12 cellular contexts compared by ENCODE assay signal in the genomic region with DNA sequence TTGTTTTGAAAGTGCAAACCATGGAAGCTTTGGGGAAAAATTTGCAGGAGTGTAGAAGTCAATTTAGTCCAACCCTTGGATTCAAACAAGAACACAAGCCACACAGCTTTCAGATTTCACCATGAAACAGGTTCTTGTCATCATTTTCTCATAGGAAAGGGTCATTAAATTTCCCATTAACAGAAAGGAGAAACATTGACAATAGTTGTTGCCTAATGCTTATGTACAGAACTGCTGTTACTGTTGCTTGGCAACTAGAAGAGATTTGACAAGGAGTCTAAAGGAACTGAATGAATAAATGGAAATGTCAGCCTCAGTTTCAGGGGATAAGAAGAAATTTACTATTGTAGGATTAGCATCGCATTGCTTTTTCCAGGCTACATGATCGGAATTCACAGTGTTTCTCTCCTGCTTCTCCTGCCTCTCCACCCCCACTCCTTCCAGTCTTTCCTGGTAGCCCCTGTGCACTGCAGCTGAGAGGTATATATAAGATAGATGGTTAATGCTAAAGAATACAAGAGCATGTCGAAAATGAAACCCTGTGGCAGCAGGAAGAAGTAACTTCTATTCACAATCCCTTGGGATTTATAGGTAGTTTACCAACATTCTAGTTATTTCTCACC.
DNase-seq lines count a peak whose midpoint lies in the region; ATAC-seq and TF ChIP-seq lines count a peak whose summit lies in the region.
"Had no signal": no experiment of that assay in that cellular context is flagged by ENCODE, and none has a peak within 500 bp of the region (broad histone marks: within the 10 kb centered on the region; RNA-seq: fewer than 3 reads in every experiment).

No MANE protein-coding gene starts in this region.

- no peak for ATAC-seq in stimulated activated effector memory CD8-positive, alpha-beta T cell treated with anti-CD3 and anti-CD28 coated beads, Interleukin-12 subunit alpha, Interleukin-12 subunit beta, amount 100 ng/mL, for 72 hours
- ATAC-seq: gastroesophageal sphincter had no signal

- H3K27me3 ChIP-seq in adipocyte (replicated peaks; ENCODE audit: control insufficient read depth, insufficient read depth, low read length), result no peaks in the 10 kb centered on the region
- H3K27me3 ChIP-seq in hepatocyte, result no peaks in the 10 kb centered on the region
- no peaks in the 10 kb centered on the region for H3K27me3 ChIP-seq in stomach
- H3K27me3 ChIP-seq: ascending aorta, gastroesophageal sphincter had no signal

- no peak overlapping the region for H3K27ac Mint-ChIP-seq in stimulated activated effector memory CD8-positive, alpha-beta T cell treated with anti-CD3 and anti-CD28 coated beads, Interleukin-12 subunit alpha, Interleukin-12 subunit beta, amount 100 ng/mL, for 72 hours

- peaks cover 79% of the 10 kb centered on the region for H3K79me2 ChIP-seq in hepatocyte

- no peaks in the 10 kb centered on the region for H3K4me1 Mint-ChIP-seq in stimulated activated effector memory CD8-positive, alpha-beta T cell treated with anti-CD3 and anti-CD28 coated beads, Interleukin-12 subunit alpha, Interleukin-12 subunit beta, amount 100 ng/mL, for 72 hours

- H3K4me1 ChIP-seq in adipocyte (ENCODE audit: control insufficient read depth, insufficient read depth, low read length) (peaks cover 12% of the 10 kb centered on the region), hepatocyte (ENCODE audit: insufficient read depth) (no peaks in the 10 kb centered on the region), stomach (no peaks in the 10 kb centered on the region)
- H3K4me1 ChIP-seq: ascending aorta had no signal

- H3K4me3 ChIP-seq in adipocyte (ENCODE audit: low read length) (no peak overlapping the region), hepatocyte (no peak overlapping the region), stomach (no peak overlapping the region)
- H3K4me3 ChIP-seq: ascending aorta, gastroesophageal sphincter had no signal

- no peak overlapping the region for H2AFZ ChIP-seq in hepatocyte

- peaks cover 5% of the 10 kb centered on the region for H3K36me3 Mint-ChIP-seq in stimulated activated effector memory CD8-positive, alpha-beta T cell treated with anti-CD3 and anti-CD28 coated beads, Interleukin-12 subunit alpha, Interleukin-12 subunit beta, amount 100 ng/mL, for 72 hours

- H3K9me3 Mint-ChIP-seq in stimulated activated effector memory CD8-positive, alpha-beta T cell treated with anti-CD3 and anti-CD28 coated beads, Interleukin-12 subunit alpha, Interleukin-12 subunit beta, amount 100 ng/mL, for 72 hours, result no peaks in the 10 kb centered on the region

- TF ChIP-seq CTCF in hepatocyte (IDR thresholded peaks at IDR 0.05; ENCODE audit: poor library complexity), result no peak
- no peak for TF ChIP-seq CTCF in stomach (IDR thresholded peaks at IDR 0.05)

- 74% methylated on average over 3 of the region's 3 CpGs for WGBS in hepatocyte (ENCODE audit: low lambda C conversion rate, missing lambda C conversion rate)
- WGBS in stomach, 5 donors, result 60 to 69% (median 66%) methylated on average over 3 of the region's 3 CpGs

- TF ChIP-seq EP300 in stomach (IDR thresholded peaks at IDR 0.05), result no peak

- TF ChIP-seq POLR2A in stomach (IDR thresholded peaks at IDR 0.05), result no peak

- H3K36me3 ChIP-seq in adipocyte (ENCODE audit: control insufficient read depth, insufficient read depth, low read length, severe bottlenecking) (no peaks in the 10 kb centered on the region), hepatocyte (replicated peaks; ENCODE audit: insufficient read depth, low read depth) (no peaks in the 10 kb centered on the region), stomach (peaks cover 0 to 8% (median 0%) of the 10 kb centered on the region in 4 donors)
- H3K36me3 ChIP-seq: ascending aorta, gastroesophageal sphincter had no signal

- intact Hi-C loops in stomach (cut with DNase I; ENCODE audit: low total_unique reads), result no loop called here

- H3K9me3 ChIP-seq in adipocyte (ENCODE audit: control insufficient read depth, low read length), result no peaks in the 10 kb centered on the region
- H3K9me3 ChIP-seq in hepatocyte (ENCODE audit: low read depth), result no peaks in the 10 kb centered on the region
- no peaks in the 10 kb centered on the region for H3K9me3 ChIP-seq in stomach
- H3K9me3 ChIP-seq: ascending aorta, gastroesophageal sphincter had no signal

- H3K4me3 Mint-ChIP-seq in stimulated activated effector memory CD8-positive, alpha-beta T cell treated with anti-CD3 and anti-CD28 coated beads, Interleukin-12 subunit alpha, Interleukin-12 subunit beta, amount 100 ng/mL, for 72 hours, result no peak overlapping the region

- DNase-seq in NCI-H345 (lab: John Stamatoyannopoulos, UW) (peak; percentile 33), NCI-H345 treated with DMSO at 0.1 percent for 48 hours (lab: John Stamatoyannopoulos, UW; ENCODE audit: unreplicated experiment) (no peak), adipocyte (ENCODE audit: low read depth) (peak; percentile 50), hepatocyte (ENCODE audit: low spot score) (peak; percentile 17), activated gamma-delta T cell (lab: John Stamatoyannopoulos, UW) (no peak), stomach (no peak)
- DNase-seq in stimulated activated effector memory CD8-positive, alpha-beta T cell treated with anti-CD3 and anti-CD28 coated beads, Interleukin-12 subunit alpha, Interleukin-12 subunit beta, amount 100 ng/mL, for 72 hours (ENCODE audit: low spot score in 2 of 2), result no peak
- DNase-seq: activated T-cell treated with anti-CD3 and anti-CD28 coated beads for 4 hours, GF-D8 had no signal

- H3K4me2 ChIP-seq in hepatocyte, result no peak overlapping the region

- peaks cover 5% of the 10 kb centered on the region for H4K20me1 ChIP-seq in hepatocyte (ENCODE audit: insufficient read depth, poor library complexity, severe bottlenecking)

- no peak overlapping the region for H3K27ac ChIP-seq in hepatocyte
- peak overlapping the region; percentile 42 for H3K27ac ChIP-seq in temporal lobe (ENCODE audit: low read depth, low read length)
- no peak overlapping the region for H3K27ac ChIP-seq in stomach
- H3K27ac ChIP-seq: ascending aorta, gastroesophageal sphincter had no signal

- no peaks in the 10 kb centered on the region for H3K9me2 ChIP-seq in hepatocyte (replicated peaks; ENCODE audit: insufficient read depth)

- H3K9ac ChIP-seq in adipocyte (ENCODE audit: low read length), result no peak overlapping the region

Comparison
In these comparisons a context has a peak if more than half of its experiments do, and no peak if none do; other contexts are left out.
1. DNase-seq: peak in NCI-H345 (single experiment), adipocyte (single experiment) and hepatocyte (single experiment); none in NCI-H345 treated with DMSO at 0.1 percent for 48 hours (single experiment), activated gamma-delta T cell (single experiment), stimulated activated effector memory CD8-positive, alpha-beta T cell treated with anti-CD3 and anti-CD28 coated beads, Interleukin-12 subunit alpha, Interleukin-12 subunit beta, amount 100 ng/mL, for 72 hours (0 of 2) and stomach (single experiment).